Comparison of ENCODE assay signal across 12 cellular contexts in the genomic region with DNA sequence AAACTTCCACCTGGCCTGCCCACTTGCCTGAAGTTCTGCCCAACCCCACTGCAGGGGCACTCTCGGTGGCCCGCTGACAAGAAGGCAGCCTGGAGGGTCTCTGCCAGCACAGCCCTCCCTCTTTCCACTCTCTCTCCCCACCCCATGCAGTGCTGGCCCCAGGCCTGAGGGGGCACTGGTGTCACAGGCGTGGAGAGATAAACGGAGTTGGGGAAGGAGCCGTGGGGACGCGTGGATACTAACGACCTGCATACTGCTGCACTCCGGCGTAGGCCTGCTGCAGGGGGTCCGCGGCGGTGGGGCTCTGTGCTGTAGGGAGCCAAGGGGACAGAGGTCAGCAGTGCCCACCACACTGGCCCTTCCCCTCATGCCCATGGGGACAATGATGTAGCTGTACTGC.
A peak's percentile ranks its signal among the peaks of the same experiment; 100 is the strongest.
DNase-seq lines count a peak whose midpoint lies in the region; ATAC-seq and TF ChIP-seq lines count a peak whose summit lies in the region.
"Had no signal": no experiment of that assay in that cellular context is flagged by ENCODE, and none has a peak within 500 bp of the region (broad histone marks: within the 10 kb centered on the region; RNA-seq: fewer than 3 reads in every experiment).

No MANE protein-coding gene starts in this region.

- H3K27ac ChIP-seq in cingulate gyrus (ENCODE audit: low read depth, low read length) = peak overlapping the region; percentile 24
- H3K27ac ChIP-seq: tibial artery had no signal

- TF ChIP-seq CTCF in LNCAP (IDR thresholded peaks at IDR 0.05) (peak; percentile 27; the same call in 1 of the 2 replicates), retinal pigment epithelial cell (conservative IDR thresholded peaks at IDR 0.05; ENCODE audit: low read depth, low read length) (peak; percentile 50)

- ATAC-seq in HG03342 (IDR thresholded peaks at IDR 0.05; ENCODE audit: unreplicated experiment) = no peak
- no peak for ATAC-seq in GM21737 (IDR thresholded peaks at IDR 0.05; ENCODE audit: unreplicated experiment)
- ATAC-seq: left lobe of liver, Right ventricle myocardium inferior had no signal

- peak; percentile 18 for DNase-seq in DMS53 (lab: John Stamatoyannopoulos, UW)
- DNase-seq in DMS53 treated with DMSO at 0.1 percent for 48 hours (lab: John Stamatoyannopoulos, UW; ENCODE audit: unreplicated experiment) = no peak
- DNase-seq in retinal pigment epithelial cell (ENCODE audit: low read depth) = no peak
- no peak for DNase-seq in NCI-H524 treated with DMSO at 0.1 percent for 48 hours (lab: John Stamatoyannopoulos, UW)
- DNase-seq: NCI-H2227 treated with DMSO at 0.1 percent for 48 hours, tibial artery had no signal

- H3K4me3 ChIP-seq in retinal pigment epithelial cell (ENCODE audit: low read length) = no peak overlapping the region
- H3K4me3 ChIP-seq: tibial artery had no signal
